Comparison of ENCODE assay signal across 1 cellular context in genomic region chr6:125749112-125749863, GRCh38.
TF ChIP-seq lines count a peak whose summit lies in the region.

TSS of gene HEY2 (plus strand) at chr6:125749632. CDS start at chr6:125749777, 145 bp downstream.

TF ChIP-seq in K562, 482 proteins besides CTCF, POLR2A, EP300 and RAD21 (continued from another document and continues in another):
- TF ChIP-seq YY1 (IDR thresholded peaks at IDR 0.05; ENCODE audit: borderline replicate concordance in 1 of 3, control insufficient read depth in 1 of 3, extremely low read depth in 1 of 3, insufficient read depth in 3 of 3, insufficient read length in 1 of 3, insufficient replicate concordance in 2 of 3, low read depth in 1 of 3, low read length in 2 of 3) = peak in 1 of 3 experiments; percentile 52
- TF ChIP-seq NR2C1 (IDR thresholded peaks at IDR 0.05) = no peak
- TF ChIP-seq NR2C1 (tag; IDR thresholded peaks at IDR 0.05) = no peak
- TF ChIP-seq, protein P1, sequence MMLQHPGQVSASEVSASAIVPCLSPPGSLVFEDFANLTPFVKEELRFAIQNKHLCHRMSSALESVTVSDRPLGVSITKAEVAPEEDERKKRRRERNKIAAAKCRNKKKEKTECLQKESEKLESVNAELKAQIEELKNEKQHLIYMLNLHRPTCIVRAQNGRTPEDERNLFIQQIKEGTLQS (IDR thresholded peaks at IDR 0.05) = no peak
- TF ChIP-seq, protein P1 (CRISPR knock-in tag; conservative IDR thresholded peaks at IDR 0.05) = no peak
- TF ChIP-seq ZZZ3 (IDR thresholded peaks at IDR 0.05) = no peak
- TF ChIP-seq STAT5B (CRISPR knock-in tag; IDR thresholded peaks at IDR 0.05) = no peak
- TF ChIP-seq PCBP1 (IDR thresholded peaks at IDR 0.05; ENCODE audit: low read depth, low read length, poor library complexity, severe bottlenecking) = no peak
- TF ChIP-seq ZNF444 (CRISPR knock-in tag; IDR thresholded peaks at IDR 0.05) = no peak
- TF ChIP-seq CREB1 (IDR thresholded peaks at IDR 0.05) = peak; percentile 17
- no peak; the same call in 1 of the 2 replicates for TF ChIP-seq CREB1 (CRISPR knock-in tag; IDR thresholded peaks at IDR 0.05)
- no peak for TF ChIP-seq GABPB2 (CRISPR knock-in tag; conservative IDR thresholded peaks at IDR 0.05)
- TF ChIP-seq POLR3G (IDR thresholded peaks at IDR 0.05; ENCODE audit: extremely low read depth, insufficient read length, insufficient replicate concordance) = no peak
- TF ChIP-seq CCNT2 (IDR thresholded peaks at IDR 0.05; ENCODE audit: borderline replicate concordance, extremely low read depth, insufficient read length, low read depth, low read length) = peak; percentile 77
- TF ChIP-seq ARNT (IDR thresholded peaks at IDR 0.05) = no peak
- TF ChIP-seq MAFF (IDR thresholded peaks at IDR 0.05; ENCODE audit: low read length) = no peak
- TF ChIP-seq REST (CRISPR knock-in tag; IDR thresholded peaks at IDR 0.05; ENCODE audit: low read depth) = no peak
- TF ChIP-seq E2F6 (IDR thresholded peaks at IDR 0.05; ENCODE audit: borderline replicate concordance in 1 of 2, extremely low read depth in 1 of 2, insufficient read depth in 1 of 2, insufficient read length in 1 of 2, low read depth in 1 of 2, low read length in 1 of 2, poor library complexity in 1 of 2, severe bottlenecking in 1 of 2) = peak in 1 of 2 experiments; percentile 80
- no peak for TF ChIP-seq ZNF217 (CRISPR knock-in tag; IDR thresholded peaks at IDR 0.05)
- TF ChIP-seq MAX (CRISPR knock-in tag; IDR thresholded peaks at IDR 0.05) = peak; percentile 41; the same call in 1 of the 2 replicates
- TF ChIP-seq, protein P2, sequence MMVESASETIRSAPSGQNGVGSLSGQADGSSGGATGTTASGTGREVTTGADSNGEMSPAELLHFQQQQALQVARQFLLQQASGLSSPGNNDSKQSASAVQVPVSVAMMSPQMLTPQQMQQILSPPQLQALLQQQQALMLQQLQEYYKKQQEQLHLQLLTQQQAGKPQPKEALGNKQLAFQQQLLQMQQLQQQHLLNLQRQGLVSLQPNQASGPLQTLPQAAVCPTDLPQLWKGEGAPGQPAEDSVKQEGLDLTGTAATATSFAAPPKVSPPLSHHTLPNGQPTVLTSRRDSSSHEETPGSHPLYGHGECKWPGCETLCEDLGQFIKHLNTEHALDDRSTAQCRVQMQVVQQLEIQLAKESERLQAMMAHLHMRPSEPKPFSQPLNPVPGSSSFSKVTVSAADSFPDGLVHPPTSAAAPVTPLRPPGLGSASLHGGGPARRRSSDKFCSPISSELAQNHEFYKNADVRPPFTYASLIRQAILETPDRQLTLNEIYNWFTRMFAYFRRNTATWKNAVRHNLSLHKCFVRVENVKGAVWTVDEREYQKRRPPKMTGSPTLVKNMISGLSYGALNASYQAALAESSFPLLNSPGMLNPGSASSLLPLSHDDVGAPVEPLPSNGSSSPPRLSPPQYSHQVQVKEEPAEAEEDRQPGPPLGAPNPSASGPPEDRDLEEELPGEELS (CRISPR knock-in tag; IDR thresholded peaks at IDR 0.05; ENCODE audit: borderline replicate concordance) = no peak
- no peak for TF ChIP-seq ETV6 (IDR thresholded peaks at IDR 0.05; ENCODE audit: borderline replicate concordance in 1 of 2, low read depth in 2 of 2, low read length in 1 of 2)
- no peak for TF ChIP-seq ETV6 (CRISPR knock-in tag; IDR thresholded peaks at IDR 0.05; ENCODE audit: borderline replicate concordance)
- TF ChIP-seq DMBX1 (CRISPR knock-in tag; IDR thresholded peaks at IDR 0.05; ENCODE audit: borderline replicate concordance) = no peak
- no peak for TF ChIP-seq ZNF184 (CRISPR knock-in tag; IDR thresholded peaks at IDR 0.05)
- TF ChIP-seq RFX7 (CRISPR knock-in tag; IDR thresholded peaks at IDR 0.05) = no peak
- TF ChIP-seq GTF2A2 (tag; IDR thresholded peaks at IDR 0.05) = no peak
- no peak for TF ChIP-seq DDX20 (tag; IDR thresholded peaks at IDR 0.05; ENCODE audit: low read depth)
- TF ChIP-seq BMI1 (IDR thresholded peaks at IDR 0.05; ENCODE audit: low read length) = no peak
- TF ChIP-seq ZNF445 (CRISPR knock-in tag; IDR thresholded peaks at IDR 0.05; ENCODE audit: low read depth) = no peak
- no peak for TF ChIP-seq DIDO1 (tag; IDR thresholded peaks at IDR 0.05; ENCODE audit: low read depth)
- TF ChIP-seq WHSC1 (IDR thresholded peaks at IDR 0.05; ENCODE audit: low read length) = no peak
- no peak for TF ChIP-seq SMARCA4 (IDR thresholded peaks at IDR 0.05)
- TF ChIP-seq, protein P3, sequence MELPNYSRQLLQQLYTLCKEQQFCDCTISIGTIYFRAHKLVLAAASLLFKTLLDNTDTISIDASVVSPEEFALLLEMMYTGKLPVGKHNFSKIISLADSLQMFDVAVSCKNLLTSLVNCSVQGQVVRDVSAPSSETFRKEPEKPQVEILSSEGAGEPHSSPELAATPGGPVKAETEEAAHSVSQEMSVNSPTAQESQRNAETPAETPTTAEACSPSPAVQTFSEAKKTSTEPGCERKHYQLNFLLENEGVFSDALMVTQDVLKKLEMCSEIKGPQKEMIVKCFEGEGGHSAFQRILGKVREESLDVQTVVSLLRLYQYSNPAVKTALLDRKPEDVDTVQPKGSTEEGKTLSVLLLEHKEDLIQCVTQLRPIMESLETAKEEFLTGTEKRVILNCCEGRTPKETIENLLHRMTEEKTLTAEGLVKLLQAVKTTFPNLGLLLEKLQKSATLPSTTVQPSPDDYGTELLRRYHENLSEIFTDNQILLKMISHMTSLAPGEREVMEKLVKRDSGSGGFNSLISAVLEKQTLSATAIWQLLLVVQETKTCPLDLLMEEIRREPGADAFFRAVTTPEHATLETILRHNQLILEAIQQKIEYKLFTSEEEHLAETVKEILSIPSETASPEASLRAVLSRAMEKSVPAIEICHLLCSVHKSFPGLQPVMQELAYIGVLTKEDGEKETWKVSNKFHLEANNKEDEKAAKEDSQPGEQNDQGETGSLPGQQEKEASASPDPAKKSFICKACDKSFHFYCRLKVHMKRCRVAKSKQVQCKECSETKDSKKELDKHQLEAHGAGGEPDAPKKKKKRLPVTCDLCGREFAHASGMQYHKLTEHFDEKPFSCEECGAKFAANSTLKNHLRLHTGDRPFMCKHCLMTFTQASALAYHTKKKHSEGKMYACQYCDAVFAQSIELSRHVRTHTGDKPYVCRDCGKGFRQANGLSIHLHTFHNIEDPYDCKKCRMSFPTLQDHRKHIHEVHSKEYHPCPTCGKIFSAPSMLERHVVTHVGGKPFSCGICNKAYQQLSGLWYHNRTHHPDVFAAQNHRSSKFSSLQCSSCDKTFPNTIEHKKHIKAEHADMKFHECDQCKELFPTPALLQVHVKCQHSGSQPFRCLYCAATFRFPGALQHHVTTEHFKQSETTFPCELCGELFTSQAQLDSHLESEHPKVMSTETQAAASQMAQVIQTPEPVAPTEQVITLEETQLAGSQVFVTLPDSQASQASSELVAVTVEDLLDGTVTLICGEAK (IDR thresholded peaks at IDR 0.05) = no peak
- TF ChIP-seq, protein P3 (CRISPR knock-in tag; IDR thresholded peaks at IDR 0.05) = no peak
- no peak for TF ChIP-seq PRPF4 (IDR thresholded peaks at IDR 0.05; ENCODE audit: insufficient read depth, low read depth, low read length, poor library complexity, severe bottlenecking)
- TF ChIP-seq, protein P4, sequence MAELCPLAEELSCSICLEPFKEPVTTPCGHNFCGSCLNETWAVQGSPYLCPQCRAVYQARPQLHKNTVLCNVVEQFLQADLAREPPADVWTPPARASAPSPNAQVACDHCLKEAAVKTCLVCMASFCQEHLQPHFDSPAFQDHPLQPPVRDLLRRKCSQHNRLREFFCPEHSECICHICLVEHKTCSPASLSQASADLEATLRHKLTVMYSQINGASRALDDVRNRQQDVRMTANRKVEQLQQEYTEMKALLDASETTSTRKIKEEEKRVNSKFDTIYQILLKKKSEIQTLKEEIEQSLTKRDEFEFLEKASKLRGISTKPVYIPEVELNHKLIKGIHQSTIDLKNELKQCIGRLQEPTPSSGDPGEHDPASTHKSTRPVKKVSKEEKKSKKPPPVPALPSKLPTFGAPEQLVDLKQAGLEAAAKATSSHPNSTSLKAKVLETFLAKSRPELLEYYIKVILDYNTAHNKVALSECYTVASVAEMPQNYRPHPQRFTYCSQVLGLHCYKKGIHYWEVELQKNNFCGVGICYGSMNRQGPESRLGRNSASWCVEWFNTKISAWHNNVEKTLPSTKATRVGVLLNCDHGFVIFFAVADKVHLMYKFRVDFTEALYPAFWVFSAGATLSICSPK (IDR thresholded peaks at IDR 0.05; ENCODE audit: borderline replicate concordance) = no peak
- TF ChIP-seq, protein P5, sequence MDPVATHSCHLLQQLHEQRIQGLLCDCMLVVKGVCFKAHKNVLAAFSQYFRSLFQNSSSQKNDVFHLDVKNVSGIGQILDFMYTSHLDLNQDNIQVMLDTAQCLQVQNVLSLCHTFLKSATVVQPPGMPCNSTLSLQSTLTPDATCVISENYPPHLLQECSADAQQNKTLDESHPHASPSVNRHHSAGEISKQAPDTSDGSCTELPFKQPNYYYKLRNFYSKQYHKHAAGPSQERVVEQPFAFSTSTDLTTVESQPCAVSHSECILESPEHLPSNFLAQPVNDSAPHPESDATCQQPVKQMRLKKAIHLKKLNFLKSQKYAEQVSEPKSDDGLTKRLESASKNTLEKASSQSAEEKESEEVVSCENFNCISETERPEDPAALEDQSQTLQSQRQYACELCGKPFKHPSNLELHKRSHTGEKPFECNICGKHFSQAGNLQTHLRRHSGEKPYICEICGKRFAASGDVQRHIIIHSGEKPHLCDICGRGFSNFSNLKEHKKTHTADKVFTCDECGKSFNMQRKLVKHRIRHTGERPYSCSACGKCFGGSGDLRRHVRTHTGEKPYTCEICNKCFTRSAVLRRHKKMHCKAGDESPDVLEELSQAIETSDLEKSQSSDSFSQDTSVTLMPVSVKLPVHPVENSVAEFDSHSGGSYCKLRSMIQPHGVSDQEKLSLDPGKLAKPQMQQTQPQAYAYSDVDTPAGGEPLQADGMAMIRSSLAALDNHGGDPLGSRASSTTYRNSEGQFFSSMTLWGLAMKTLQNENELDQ (CRISPR knock-in tag; IDR thresholded peaks at IDR 0.05; ENCODE audit: borderline replicate concordance) = no peak
- TF ChIP-seq NR4A1 (CRISPR knock-in tag; IDR thresholded peaks at IDR 0.05) = no peak; the same call in 1 of the 2 replicates
- TF ChIP-seq NR4A1 (tag; IDR thresholded peaks at IDR 0.05) = no peak
- no peak for TF ChIP-seq KDM5B (IDR thresholded peaks at IDR 0.05; ENCODE audit: insufficient replicate concordance, low read depth, low read length)
- TF ChIP-seq, protein P6, sequence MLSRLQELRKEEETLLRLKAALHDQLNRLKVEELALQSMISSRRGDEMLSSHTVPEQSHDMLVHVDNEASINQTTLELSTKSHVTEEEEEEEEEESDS (CRISPR knock-in tag; IDR thresholded peaks at IDR 0.05) = no peak
- 0 out of 2 replicates have a peak, but pooled peaks have one; percentile 38 for TF ChIP-seq SOX6 (IDR thresholded peaks at IDR 0.05)
